8 cellular contexts compared by ENCODE assay signal in the genomic region with DNA sequence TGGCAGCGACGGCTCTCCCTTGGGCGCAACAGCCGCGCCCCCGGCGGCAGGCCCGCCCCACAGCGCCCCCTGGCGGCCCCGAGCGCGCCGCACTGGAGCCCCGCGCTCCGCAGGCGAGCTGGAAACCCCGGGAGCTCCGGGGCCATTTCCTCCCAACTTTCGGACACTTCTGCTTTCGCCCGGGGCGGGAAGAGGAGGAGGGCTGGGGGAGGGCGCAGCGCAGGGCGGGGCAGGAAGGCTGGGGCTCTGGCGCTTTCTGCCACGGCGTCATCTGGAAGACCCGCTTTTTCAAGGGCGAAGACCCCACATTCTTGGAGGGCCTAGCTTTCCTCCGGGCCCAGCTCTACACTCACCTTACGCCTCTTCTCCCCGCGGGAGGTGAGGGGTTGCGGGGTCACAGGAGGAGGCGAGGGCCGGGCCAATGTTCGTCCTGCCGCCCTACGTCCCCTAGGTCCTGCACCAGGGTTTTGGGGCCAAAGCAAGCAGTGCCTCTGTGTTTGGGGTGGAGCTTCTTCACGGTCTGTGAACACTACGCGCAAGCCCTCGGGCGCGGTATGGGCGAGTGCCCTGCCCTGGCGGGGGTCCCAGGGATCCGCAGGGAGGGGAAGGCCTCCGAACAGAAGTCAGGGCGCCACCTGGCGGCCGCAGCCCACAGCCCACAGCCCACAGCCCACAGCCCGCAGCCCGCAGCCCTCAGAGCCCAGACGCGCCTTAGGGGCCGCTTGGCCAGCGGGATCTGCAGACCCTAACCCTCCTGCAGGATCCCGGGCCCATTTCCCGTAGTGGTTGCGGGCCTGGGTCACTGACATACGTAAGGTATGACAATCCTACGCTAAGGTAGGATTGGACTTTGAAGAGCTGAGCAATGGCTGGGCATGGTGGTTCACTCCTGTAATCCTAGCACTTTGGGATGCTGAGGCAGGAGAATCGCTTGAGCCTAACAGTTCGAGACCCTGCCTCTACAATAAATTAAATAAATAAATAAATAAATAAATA. TPM values are rescaled to one million over a fixed set of nuclear protein-coding genes. Genes with fewer than 3 reads are reported as not detected.
DNase-seq lines count a peak whose midpoint lies in the region; ATAC-seq and TF ChIP-seq lines count a peak whose summit lies in the region.

No MANE protein-coding gene starts in this region.

- no peaks in the 10 kb centered on the region for H3K36me3 ChIP-seq in adrenal gland (replicated peaks in 1 of 2)
- no peaks in the 10 kb centered on the region for H3K36me3 ChIP-seq in upper lobe of right lung

- H3K4me1 Mint-ChIP-seq in progenitor cell of endocrine pancreas (ENCODE audit: low read depth), result peaks cover 3% of the 10 kb centered on the region

- no peaks in the 10 kb centered on the region for H3K9me3 ChIP-seq in adrenal gland (replicated peaks in 1 of 3)
- H3K9me3 ChIP-seq in upper lobe of right lung, result no peaks in the 10 kb centered on the region

- H3K4me3 Mint-ChIP-seq in progenitor cell of endocrine pancreas (ENCODE audit: low read depth), result peak overlapping the region; percentile 86

- ATAC-seq in HG02763 (IDR thresholded peaks at IDR 0.05; ENCODE audit: unreplicated experiment), result peak; percentile 83
- ATAC-seq in left cardiac atrium, result peak; percentile 97 to 98
- ATAC-seq in upper lobe of right lung, result peak; percentile 96

- H3K9me3 Mint-ChIP-seq in progenitor cell of endocrine pancreas (ENCODE audit: low read depth), result no peaks in the 10 kb centered on the region

- peaks cover 5% of the 10 kb centered on the region in 2 donors for H3K4me1 ChIP-seq in adrenal gland (replicated peaks in 1 of 2)
- H3K4me1 ChIP-seq in upper lobe of right lung, result peaks cover 14% of the 10 kb centered on the region

- peak; percentile 83 for DNase-seq in NCI-H128 (lab: John Stamatoyannopoulos, UW; ENCODE audit: unreplicated experiment)
- DNase-seq in T follicular helper cell (ENCODE audit: low read depth), result peak; percentile 67
- DNase-seq in adrenal gland, result peak; percentile 91 to 94 (median 93)
- DNase-seq in left cardiac atrium, result peak; percentile 96
- peak; percentile 97 for DNase-seq in progenitor cell of endocrine pancreas (ENCODE audit: low spot score, unreplicated experiment)
- DNase-seq in upper lobe of right lung, result peak; percentile 97

- H3K27ac ChIP-seq in adrenal gland (peak overlapping the region; percentile 39 to 94 (median 89)), upper lobe of right lung (peak overlapping the region; percentile 98)

- peaks cover 4% of the 10 kb centered on the region for H3K27me3 Mint-ChIP-seq in progenitor cell of endocrine pancreas

- TF ChIP-seq CTCF in GM12873 (IDR thresholded peaks at IDR 0.05; ENCODE audit: insufficient read depth, low read depth, low read length, missing control alignments), result peak; percentile 78
- TF ChIP-seq CTCF in adrenal gland (IDR thresholded peaks at IDR 0.05), result peak; percentile 84 to 97 (median 92)
- peak; percentile 86 for TF ChIP-seq CTCF in progenitor cell of endocrine pancreas (IDR thresholded peaks at IDR 0.05; ENCODE audit: unreplicated experiment)
- TF ChIP-seq CTCF in upper lobe of right lung (IDR thresholded peaks at IDR 0.05), result peak; percentile 83

- TF ChIP-seq POLR2A in adrenal gland (IDR thresholded peaks at IDR 0.05), result peak in 1 of 2 donors; percentile 34

- whole genome bisulfite sequencing in adrenal gland, 4 donors, result 1 to 3% (median 2%) methylated on average over 15 to 68 of the region's 68 CpGs

- no peaks in the 10 kb centered on the region for H3K27me3 ChIP-seq in adrenal gland
- no peaks in the 10 kb centered on the region for H3K27me3 ChIP-seq in upper lobe of right lung

- H3K27ac Mint-ChIP-seq in progenitor cell of endocrine pancreas, result peak overlapping the region; percentile 95

- H3K4me3 ChIP-seq in adrenal gland (peak overlapping the region; percentile 68 to 90 (median 74)), upper lobe of right lung (peak overlapping the region; percentile 93)

- no peaks in the 10 kb centered on the region for H3K36me3 Mint-ChIP-seq in progenitor cell of endocrine pancreas (ENCODE audit: insufficient read depth)

- intact Hi-C loops in adrenal gland (cut with DNase I) (loop anchor here (2.0 to 5.0 kb wide), 6 partner anchors 78 to 324 kb away; partner anchors contain the start of genes CEP70 (in 2 of the 2) and FAIM (in 1 of the 2)), left cardiac atrium (cut with DNase I) (loop anchor here (2.0 to 10.0 kb wide), 4 partner anchors 78 to 218 kb away; partner anchors contain the start of gene PIK3CB (in 1 of the 2)), upper lobe of right lung (cut with DNase I) (loop anchor here (10.0 kb wide), 2 partner anchors 211 to 321 kb away; partner anchors contain the start of gene CEP70)

RNA-seq across cellular contexts. Expression of gene FOXL2, which starts 31.1 kb away (rescaled TPM):
- total RNA-seq in adrenal gland (10 to 100 TPM in 1 of 8 donors, 1 to 10 TPM in 7; 1.1 to 11.2 (median 5.2) TPM), left cardiac atrium (not detected), progenitor cell of endocrine pancreas (0.09 and 0.12 TPM in 2 replicates), upper lobe of right lung (not detected)
- 1 to 10 TPM in 2 of 3 donors, under 1 TPM in 1; 0.40 to 2.2 (median 2.0) TPM for polyA plus RNA-seq in adrenal gland

RNA-seq across cellular contexts. Expression of gene FOXL2NB, which starts 31.2 kb away (rescaled TPM):
- total RNA-seq in adrenal gland (1 to 10 TPM in 6 of 8 donors, under 1 TPM in 2; 0.14 to 9.6 (median 3.8) TPM), left cardiac atrium (not detected), progenitor cell of endocrine pancreas (not detected in 2 replicates), upper lobe of right lung (not detected)
- polyA plus RNA-seq in adrenal gland, result 1 to 10 TPM in 1 of 3 donors, under 1 TPM in 2; 0.20 to 1.6 (median 0.62) TPM

Comparison
In these comparisons a context has a peak if more than half of its experiments do, and no peak if none do; other contexts are left out.
1. Peak in every context shown above with its lines: DNase-seq, ATAC-seq, H3K4me3 ChIP-seq and H3K27ac ChIP-seq.